In genomic region chr21:15367061-15367626, GRCh38 we compare ENCODE assay signal across 18 cellular contexts.
"Had no signal": no experiment of that assay in that cellular context is flagged by ENCODE, and none has a peak within 500 bp of the region (broad histone marks: within the 10 kb centered on the region; RNA-seq: fewer than 3 reads in every experiment).

No MANE protein-coding gene starts in this region.

- H3K4me1 ChIP-seq: ascending aorta, esophagus muscularis mucosa, uterus had no signal

- H3K4me3 ChIP-seq: ascending aorta, dorsolateral prefrontal cortex, esophagus muscularis mucosa, skin epidermis, thoracic aorta, uterus had no signal

- H3K4me3 Mint-ChIP-seq: activated CD4-positive, alpha-beta T cell treated with anti-CD3 and anti-CD28 coated beads for 36 hours; activated CD8-positive, alpha-beta T cell treated with anti-CD3 and anti-CD28 coated beads, Interleukin-2, amount 10 ng/mL, durations not matched to agents 7 days and 5 days; activated T-helper 1 cell treated with anti-CD3 and anti-CD28 coated beads, Interleukin-12 subunit alpha, Interleukin-12 subunit beta, Interleukin-2, Interleukin-4 antibody, amounts not matched to agents 30 ng/mL and 10 ng/mL and 1 ng/mL, durations not matched to agents 14 hours and 24 hours and 36 hours; stimulated activated naive CD8-positive, alpha-beta T cell treated with anti-CD3 and anti-CD28 coated beads, Interleukin-15, amount 100 ng/mL, for 72 hours had no signal

- H3K36me3 ChIP-seq: ascending aorta, esophagus muscularis mucosa, thoracic aorta, uterus had no signal

- H3K9me3 ChIP-seq: thoracic aorta, uterus had no signal

- H3K27ac Mint-ChIP-seq: activated CD4-positive, alpha-beta T cell treated with anti-CD3 and anti-CD28 coated beads for 36 hours; activated CD8-positive, alpha-beta T cell treated with anti-CD3 and anti-CD28 coated beads, Interleukin-2, amount 10 ng/mL, durations not matched to agents 7 days and 5 days; activated T-helper 1 cell treated with anti-CD3 and anti-CD28 coated beads, Interleukin-12 subunit alpha, Interleukin-12 subunit beta, Interleukin-2, Interleukin-4 antibody, amounts not matched to agents 30 ng/mL and 10 ng/mL and 1 ng/mL, durations not matched to agents 14 hours and 24 hours and 36 hours had no signal

- DNase-seq: activated CD4-positive, alpha-beta T cell treated with anti-CD3 and anti-CD28 coated beads for 36 hours; activated CD8-positive, alpha-beta memory T cell treated with anti-CD3 and anti-CD28 coated beads, Interleukin-2, amount 50 U/mL, for 48 hours; activated CD8-positive, alpha-beta T cell treated with anti-CD3 and anti-CD28 coated beads, Interleukin-2, amount 10 ng/mL, durations not matched to agents 7 days and 5 days; activated naive CD4-positive, alpha-beta T cell; dorsolateral prefrontal cortex; foreskin fibroblast; kidney glomerular epithelial cell; posterior cingulate gyrus; stimulated activated CD4-positive, alpha-beta T cell treated with anti-CD3 and anti-CD28 coated beads, Interleukin-4, amount 100 ng/mL, for 4 hours; stimulated activated naive CD8-positive, alpha-beta T cell treated with anti-CD3 and anti-CD28 coated beads, Interleukin-15, amount 100 ng/mL, for 72 hours; T-helper 9 cell; uterus had no signal

- H3K27me3 ChIP-seq: ascending aorta, dorsolateral prefrontal cortex, esophagus muscularis mucosa, uterus had no signal

- H3K4me1 Mint-ChIP-seq: activated CD4-positive, alpha-beta T cell treated with anti-CD3 and anti-CD28 coated beads for 36 hours; stimulated activated naive CD8-positive, alpha-beta T cell treated with anti-CD3 and anti-CD28 coated beads, Interleukin-15, amount 100 ng/mL, for 72 hours had no signal

- H3K27me3 Mint-ChIP-seq: activated CD4-positive, alpha-beta T cell treated with anti-CD3 and anti-CD28 coated beads for 36 hours; stimulated activated naive CD8-positive, alpha-beta T cell treated with anti-CD3 and anti-CD28 coated beads, Interleukin-15, amount 100 ng/mL, for 72 hours had no signal

- H3K27ac ChIP-seq: ascending aorta, dorsolateral prefrontal cortex, esophagus muscularis mucosa, skin epidermis, thoracic aorta, uterus, VCaP had no signal
